ENCODE assay signal across 13 cellular contexts in the genomic region with DNA sequence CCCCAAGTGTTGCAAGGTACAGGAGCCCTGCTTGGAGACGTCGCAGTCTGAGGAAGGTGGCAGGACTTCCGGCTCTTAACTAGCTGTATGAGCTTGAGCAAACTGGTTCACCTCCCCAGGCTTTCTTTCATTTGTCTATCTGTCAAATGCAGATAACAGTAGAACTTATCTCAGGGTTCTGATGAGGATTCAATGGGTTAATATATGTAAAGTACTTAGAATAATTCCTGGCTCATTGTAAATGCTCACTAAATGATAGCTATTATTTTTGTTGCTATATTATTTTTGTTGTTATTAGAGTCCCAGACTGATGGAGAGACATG.
DNase-seq lines count a peak whose midpoint lies in the region; ATAC-seq, FAIRE-seq and TF ChIP-seq lines count a peak whose summit lies in the region.
"Had no signal": no experiment of that assay in that cellular context is flagged by ENCODE, and none has a peak within 500 bp of the region (broad histone marks: within the 10 kb centered on the region; RNA-seq: fewer than 3 reads in every experiment).

No MANE protein-coding gene starts in this region.

- H3K9me1 ChIP-seq in K562 (ENCODE audit: control insufficient read depth, insufficient read depth, low read length), result no peaks in the 10 kb centered on the region

- no peak for TF ChIP-seq POLR2A in K562 (conservative IDR thresholded peaks at IDR 0.05)

- no peak for FAIRE-seq in K562 (lab: Jason Lieb, UNC)
- FAIRE-seq: urothelium cell line had no signal

- no peak for TF ChIP-seq EP300 in K562 (IDR thresholded peaks at IDR 0.05; ENCODE audit: low read length)

- H3K4me2 ChIP-seq in K562 (ENCODE audit: insufficient read depth, low read length), result no peak overlapping the region
- H3K4me2 ChIP-seq in skeletal muscle satellite cell (ENCODE audit: low read length), result no peak overlapping the region

- intact Hi-C loops in K562 (cut with micrococcal nuclease), result no loop called here

- in situ Hi-C loops in K562 (cut with MboI), result no loop called here

- CTCF ChIA-PET in AG04450 (lab: Charles Lee) (interaction anchor here (2.0 to 4.2 kb wide), 3 partner anchors 10 to 207 kb away, joined by 6 to 28 read pairs (median 16); no protein-coding TSS in a partner anchor), K562 (lab: Yijun Ruan, JAX; ENCODE audit: low intra/inter-chr PET ratio) (no interaction called here)

- H3K9me3 ChIP-seq in AG04450 (ENCODE audit: control insufficient read depth, insufficient read depth, low read length) (no peaks in the 10 kb centered on the region; the same call in 1 of the 2 replicates), K562 (replicated peaks; ENCODE audit: control insufficient read depth, insufficient read depth, low read depth, low read length) (no peaks in the 10 kb centered on the region), lung (ENCODE audit: control insufficient read depth in 2 of 2, insufficient read depth in 1 of 2, low read length in 1 of 2) (no peaks in the 10 kb centered on the region), skeletal muscle satellite cell (replicated peaks; ENCODE audit: low read length) (no peaks in the 10 kb centered on the region)

- H3K36me3 ChIP-seq in K562 (ENCODE audit: control insufficient read depth, insufficient read depth, low read length) (peaks cover 9% of the 10 kb centered on the region; the same call in 1 of the 3 replicates), lung (ENCODE audit: control insufficient read depth in 2 of 2, insufficient read depth in 2 of 2, low read length in 2 of 2) (peaks cover 0 to 7% of the 10 kb centered on the region in 2 donors), skeletal muscle satellite cell (ENCODE audit: insufficient read depth, low read length) (peaks cover 73% of the 10 kb centered on the region)

- no peak overlapping the region; a peak in 1 of 4 replicates for H3K9ac ChIP-seq in K562 (ENCODE audit: insufficient read depth in 1 of 2, low read depth in 2 of 2, low read length in 2 of 2)
- peak overlapping the region; percentile 46 for H3K9ac ChIP-seq in skeletal muscle satellite cell (ENCODE audit: low read depth, low read length)

- WGBS in K562 (ENCODE audit: insufficient coverage, low coverage, missing lambda C conversion rate), result 26% methylated on average over 3 of the region's 3 CpGs
- 87 to 90% methylated on average over 3 of the region's 3 CpGs for WGBS in lung, 2 donors

- POLR2A ChIA-PET in AG04450 (lab: Yijun Ruan, JAX), result no interaction called here
- POLR2A ChIA-PET in K562 (lab: Yijun Ruan, JAX), result interaction anchor here (0.6 to 0.9 kb wide), 2 partner anchors 10 to 45 kb away, joined by 3 to 4 read pairs; no protein-coding TSS in a partner anchor

- DNase-seq in AG04450 (ENCODE audit: low read depth, low spot score), result no peak
- no peak for DNase-seq in K562 (ENCODE audit: extremely low read depth in 1 of 4, low spot score in 3 of 4)
- DNase-seq in lung (ENCODE audit: low spot score), result no peak
- DNase-seq in iPS-NIHi7 (ENCODE audit: extremely low spot score), result no peak
- DNase-seq in NCI-H1417 (lab: John Stamatoyannopoulos, UW), result no peak
- no peak for DNase-seq in H4 (ENCODE audit: low spot score)
- DNase-seq: activated T-cell treated with anti-CD3 and anti-CD28 coated beads, Interleukin-2, amount 50 U/mL, for 1 hour; amniotic stem cell; effector memory CD8-positive, alpha-beta T cell; NCI-H1930 had no signal

- ATAC-seq in K562, result no peak
- ATAC-seq in lung (ENCODE audit: insufficient read depth, low FRiP score), result no peak
- no peak for ATAC-seq in HG03196 (IDR thresholded peaks at IDR 0.05; ENCODE audit: unreplicated experiment)
- ATAC-seq: effector memory CD8-positive, alpha-beta T cell had no signal

- H3K27ac ChIP-seq in AG04450 (ENCODE audit: low read depth, low read length) (peak overlapping the region; percentile 65), K562 (ENCODE audit: extremely low read depth, low read depth, low read length) (no peak overlapping the region), lung (ENCODE audit: low read depth in 1 of 2, low read length in 1 of 2) (peak overlapping the region; percentile 4 to 71)

- no peaks in the 10 kb centered on the region; the same call in 1 of the 2 replicates for H4K20me1 ChIP-seq in K562 (replicated peaks; ENCODE audit: control insufficient read depth, insufficient read depth, low read length)

- H3K4me1 ChIP-seq in K562 (replicated peaks in 1 of 2; ENCODE audit: control insufficient read depth in 2 of 2, insufficient read depth in 2 of 2, low read length in 2 of 2), result peaks cover 6 to 10% of the 10 kb centered on the region in 2 experiments
- peaks cover 29 to 31% of the 10 kb centered on the region in 2 donors for H3K4me1 ChIP-seq in lung (ENCODE audit: control insufficient read depth in 2 of 2, insufficient read depth in 2 of 2, low read length in 2 of 2)
- H3K4me1 ChIP-seq in skeletal muscle satellite cell (ENCODE audit: control insufficient read depth, insufficient read depth, low read length), result peaks cover 67% of the 10 kb centered on the region

- no peak overlapping the region for H2AFZ ChIP-seq in K562 (ENCODE audit: low read depth, low read length)

- H3K79me2 ChIP-seq in K562 (ENCODE audit: control insufficient read depth, insufficient read depth, low read length), result no peaks in the 10 kb centered on the region

- no peak for TF ChIP-seq RAD21 in K562 (CRISPR knock-in tag; conservative IDR thresholded peaks at IDR 0.05 in 1 of 2, IDR thresholded peaks at IDR 0.05 in 1 of 2)

- no TSS peak for BruUV-seq in K562 (replicated peaks; lab: Mats Ljungman, UMichigan)

- no peak for TF ChIP-seq CTCF in AG04450 (IDR thresholded peaks at IDR 0.05; ENCODE audit: low read depth, low read length)
- no peak for TF ChIP-seq CTCF in K562 (IDR thresholded peaks at IDR 0.05 in 2 of 3, conservative IDR thresholded peaks at IDR 0.05 in 1 of 3; ENCODE audit: insufficient read depth in 2 of 3, low read depth in 1 of 3, low read length in 3 of 3)
- TF ChIP-seq CTCF in lung (IDR thresholded peaks at IDR 0.05; ENCODE audit: control extremely low read depth, extremely low read depth), result no peak

- H3K4me3 ChIP-seq in AG04450 (ENCODE audit: low read depth, low read length) (no peak overlapping the region), K562 (no peak overlapping the region), lung (no peak overlapping the region), skeletal muscle satellite cell (ENCODE audit: low read length) (peak overlapping the region; percentile 12)

- H3K27me3 ChIP-seq in AG04450 (ENCODE audit: control insufficient read depth, insufficient read depth, low read length), result no peaks in the 10 kb centered on the region
- peaks cover 0 to 4% of the 10 kb centered on the region in 2 experiments; a peak in 2 of 5 replicates for H3K27me3 ChIP-seq in K562 (ENCODE audit: control insufficient read depth in 2 of 2, insufficient read depth in 2 of 2, low read length in 2 of 2)
- H3K27me3 ChIP-seq in lung (ENCODE audit: control insufficient read depth, insufficient read depth), result no peaks in the 10 kb centered on the region
- H3K27me3 ChIP-seq in skeletal muscle satellite cell (ENCODE audit: control insufficient read depth, insufficient read depth, low read length), result no peaks in the 10 kb centered on the region

TF ChIP-seq in K562, 482 proteins besides CTCF, POLR2A, EP300 and RAD21:
- no peak for TF ChIP-seq PTBP1 (IDR thresholded peaks at IDR 0.05; ENCODE audit: low read depth, low read length)
- TF ChIP-seq, protein P1, sequence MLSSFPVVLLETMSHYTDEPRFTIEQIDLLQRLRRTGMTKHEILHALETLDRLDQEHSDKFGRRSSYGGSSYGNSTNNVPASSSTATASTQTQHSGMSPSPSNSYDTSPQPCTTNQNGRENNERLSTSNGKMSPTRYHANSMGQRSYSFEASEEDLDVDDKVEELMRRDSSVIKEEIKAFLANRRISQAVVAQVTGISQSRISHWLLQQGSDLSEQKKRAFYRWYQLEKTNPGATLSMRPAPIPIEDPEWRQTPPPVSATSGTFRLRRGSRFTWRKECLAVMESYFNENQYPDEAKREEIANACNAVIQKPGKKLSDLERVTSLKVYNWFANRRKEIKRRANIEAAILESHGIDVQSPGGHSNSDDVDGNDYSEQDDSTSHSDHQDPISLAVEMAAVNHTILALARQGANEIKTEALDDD (IDR thresholded peaks at IDR 0.05), result peak; percentile 81; the same call in 1 of the 2 replicates
